ENCODE assay signal across 15 cellular contexts in the genomic region with DNA sequence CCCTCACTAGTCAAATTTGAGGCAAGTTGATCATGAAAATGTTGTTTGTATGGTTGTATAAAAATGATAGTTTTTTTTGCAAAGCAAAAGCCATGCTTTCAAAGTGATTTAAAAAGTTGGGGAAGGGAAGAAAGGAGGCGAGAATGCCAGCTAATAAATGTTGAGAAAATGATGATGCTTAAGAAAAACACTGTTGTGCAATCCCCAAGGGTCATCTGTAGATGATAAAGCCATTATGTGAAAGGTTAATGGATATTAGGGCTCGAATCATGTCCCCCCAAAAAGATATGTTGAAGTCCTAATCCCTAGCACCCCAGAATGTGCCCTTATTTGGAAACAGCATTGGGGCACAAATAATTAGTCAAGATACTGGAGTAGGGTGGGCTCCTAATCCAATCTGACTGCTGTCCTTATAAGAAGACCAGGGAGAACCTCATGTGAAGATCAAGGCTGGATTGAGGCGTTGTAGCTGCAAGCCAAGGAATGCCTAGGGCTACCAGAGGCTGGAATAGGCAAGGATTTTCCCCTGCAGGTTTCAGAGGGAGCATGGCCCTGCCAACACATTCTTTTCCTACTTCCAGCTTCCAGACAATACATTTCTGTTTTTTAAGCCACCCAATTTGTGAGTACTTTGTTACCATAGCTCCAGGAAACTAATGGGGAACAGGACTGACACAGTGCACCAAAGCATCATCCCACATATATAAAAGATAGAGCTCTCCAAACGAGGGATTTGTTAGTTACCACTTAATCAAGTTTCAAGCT. TPM values are rescaled to one million over a fixed set of nuclear protein-coding genes. Genes with fewer than 3 reads are reported as not detected.
DNase-seq lines count a peak whose midpoint lies in the region; ATAC-seq and TF ChIP-seq lines count a peak whose summit lies in the region.
"Had no signal": no experiment of that assay in that cellular context is flagged by ENCODE, and none has a peak within 500 bp of the region (broad histone marks: within the 10 kb centered on the region; RNA-seq: fewer than 3 reads in every experiment).

No MANE protein-coding gene starts in this region.

- H3K4me3 ChIP-seq in heart right ventricle (no peak overlapping the region), adipocyte (ENCODE audit: low read length) (no peak overlapping the region), aorta (ENCODE audit: low read length in 2 of 2) (no peak overlapping the region)

- H3K36me3 Mint-ChIP-seq in activated T-helper 1 cell treated with anti-CD3 and anti-CD28 coated beads, Interleukin-12 subunit alpha, Interleukin-12 subunit beta, Interleukin-2, Interleukin-4 antibody, amounts not matched to agents 30 ng/mL and 10 ng/mL and 1 ng/mL, durations not matched to agents 14 hours and 24 hours and 36 hours (ENCODE audit: low read depth) = peaks cover 2% of the 10 kb centered on the region

- intact Hi-C loops in heart right ventricle (cut with DNase I) (no loop called here), cardiac septum (cut with DNase I) (no loop called here), aorta (cut with DNase I) (no loop called here)
- intact Hi-C loops in activated T-helper 1 cell treated with anti-CD3 and anti-CD28 coated beads, Interleukin-12 subunit alpha, Interleukin-12 subunit beta, Interleukin-2, Interleukin-4 antibody, amounts not matched to agents 30 ng/mL and 10 ng/mL and 1 ng/mL, durations not matched to agents 14 hours and 24 hours and 36 hours (cut with micrococcal nuclease) = no loop called here

- H3K27me3 ChIP-seq in heart right ventricle (no peaks in the 10 kb centered on the region), adipocyte (replicated peaks; ENCODE audit: control insufficient read depth, insufficient read depth, low read length) (no peaks in the 10 kb centered on the region), aorta (ENCODE audit: control insufficient read depth in 1 of 2, insufficient read depth in 2 of 2, low read length in 1 of 2) (no peaks in the 10 kb centered on the region)

- no peaks in the 10 kb centered on the region for H3K36me3 ChIP-seq in heart right ventricle
- H3K36me3 ChIP-seq in adipocyte (ENCODE audit: control insufficient read depth, insufficient read depth, low read length, severe bottlenecking) = no peaks in the 10 kb centered on the region
- no peaks in the 10 kb centered on the region for H3K36me3 ChIP-seq in aorta (ENCODE audit: control insufficient read depth in 1 of 2, insufficient read depth in 2 of 2, low read length in 1 of 2)

- H3K27me3 Mint-ChIP-seq in activated T-helper 1 cell treated with anti-CD3 and anti-CD28 coated beads, Interleukin-12 subunit alpha, Interleukin-12 subunit beta, Interleukin-2, Interleukin-4 antibody, amounts not matched to agents 30 ng/mL and 10 ng/mL and 1 ng/mL, durations not matched to agents 14 hours and 24 hours and 36 hours (ENCODE audit: insufficient read depth) = peaks cover 7% of the 10 kb centered on the region
- H3K27me3 Mint-ChIP-seq: CD4-positive, alpha-beta T cell had no signal

- no peaks in the 10 kb centered on the region for H3K4me1 Mint-ChIP-seq in activated T-helper 1 cell treated with anti-CD3 and anti-CD28 coated beads, Interleukin-12 subunit alpha, Interleukin-12 subunit beta, Interleukin-2, Interleukin-4 antibody, amounts not matched to agents 30 ng/mL and 10 ng/mL and 1 ng/mL, durations not matched to agents 14 hours and 24 hours and 36 hours (ENCODE audit: low read depth)

- H3K27ac ChIP-seq in heart right ventricle (peak overlapping the region in 6 of 10 donors; percentile 19 to 61 (median 34)), aorta (ENCODE audit: low read depth in 1 of 2, low read length in 2 of 2) (no peak overlapping the region)

- no peak for DNase-seq in heart right ventricle
- no peak for DNase-seq in cardiac septum (ENCODE audit: low spot score)
- no peak for DNase-seq in adipocyte (ENCODE audit: low read depth)
- DNase-seq in fibroblast of peridontal ligament (ENCODE audit: extremely low read depth) = peak; percentile 38
- no peak for DNase-seq in aorta
- DNase-seq in activated T-helper 1 cell treated with anti-CD3 and anti-CD28 coated beads, Interleukin-12 subunit alpha, Interleukin-12 subunit beta, Interleukin-2, Interleukin-4 antibody, amounts not matched to agents 30 ng/mL and 10 ng/mL and 1 ng/mL, durations not matched to agents 14 hours and 24 hours and 36 hours (ENCODE audit: low spot score) = no peak
- DNase-seq in activated CD4-positive, alpha-beta T cell treated with anti-CD3 and anti-CD28 coated beads for 48 hours = no peak
- no peak for DNase-seq in activated naive CD4-positive, alpha-beta T cell treated with anti-CD3 and anti-CD28 coated beads, Interleukin-2, amount 50 U/mL, for 16 hours
- DNase-seq: Caco-2; CD4-positive, alpha-beta T cell; DMS153; GDM1; NCI-H1417 treated with DMSO at 0.1 percent for 48 hours; NCI-H1930; NCI-H526 had no signal

- no peak for ATAC-seq in heart right ventricle
- peak; percentile 29 for ATAC-seq in aorta (ENCODE audit: low FRiP score)

- H3K9me3 Mint-ChIP-seq in activated T-helper 1 cell treated with anti-CD3 and anti-CD28 coated beads, Interleukin-12 subunit alpha, Interleukin-12 subunit beta, Interleukin-2, Interleukin-4 antibody, amounts not matched to agents 30 ng/mL and 10 ng/mL and 1 ng/mL, durations not matched to agents 14 hours and 24 hours and 36 hours = peaks cover 16% of the 10 kb centered on the region
- H3K9me3 Mint-ChIP-seq: CD4-positive, alpha-beta T cell had no signal

- peak overlapping the region; percentile 41 for H3K9ac ChIP-seq in adipocyte (ENCODE audit: low read length)

- H3K9me3 ChIP-seq in heart right ventricle = no peaks in the 10 kb centered on the region
- H3K9me3 ChIP-seq in adipocyte (ENCODE audit: control insufficient read depth, low read length) = no peaks in the 10 kb centered on the region
- no peaks in the 10 kb centered on the region for H3K9me3 ChIP-seq in aorta (ENCODE audit: control insufficient read depth, low read length)
- H3K9me3 ChIP-seq: Caco-2 had no signal

- TF ChIP-seq CTCF in heart right ventricle (IDR thresholded peaks at IDR 0.05) = no peak

- H3K4me3 Mint-ChIP-seq in activated T-helper 1 cell treated with anti-CD3 and anti-CD28 coated beads, Interleukin-12 subunit alpha, Interleukin-12 subunit beta, Interleukin-2, Interleukin-4 antibody, amounts not matched to agents 30 ng/mL and 10 ng/mL and 1 ng/mL, durations not matched to agents 14 hours and 24 hours and 36 hours = no peak overlapping the region
- H3K4me3 Mint-ChIP-seq: CD4-positive, alpha-beta T cell had no signal

- H3K4me1 ChIP-seq in heart right ventricle (peaks cover 0 to 34% (median 14%) of the 10 kb centered on the region in 9 donors), adipocyte (ENCODE audit: control insufficient read depth, insufficient read depth, low read length) (peaks cover 28% of the 10 kb centered on the region), aorta (ENCODE audit: control insufficient read depth in 1 of 2, insufficient read depth in 2 of 2, low read length in 2 of 2) (no peaks in the 10 kb centered on the region)

- H3K27ac Mint-ChIP-seq in activated T-helper 1 cell treated with anti-CD3 and anti-CD28 coated beads, Interleukin-12 subunit alpha, Interleukin-12 subunit beta, Interleukin-2, Interleukin-4 antibody, amounts not matched to agents 30 ng/mL and 10 ng/mL and 1 ng/mL, durations not matched to agents 14 hours and 24 hours and 36 hours = no peak overlapping the region
- H3K27ac Mint-ChIP-seq: CD4-positive, alpha-beta T cell had no signal

- 76 to 83% methylated on average over 4 of the region's 4 CpGs for WGBS in heart right ventricle, 2 donors
- WGBS in aorta, 2 donors = 83 to 87% methylated on average over 4 of the region's 4 CpGs

RNA-seq across cellular contexts. Expression of a gene that starts 35.4 kb away (rescaled TPM):
- total RNA-seq in heart right ventricle = 10 to 100 TPM; 34.3 to 48.2 (median 44.8) TPM
- 10 to 100 TPM in 1 of 2 donors, 1 to 10 TPM in 1; 9.5 to 22.8 TPM for polyA plus RNA-seq in heart right ventricle
- total RNA-seq in cardiac septum = 45.4 TPM
- total RNA-seq in aorta = 10 to 100 TPM; 72.1 to 91.6 TPM
- 10 to 100 TPM; 11.5 to 18.3 TPM for polyA plus RNA-seq in aorta
- 31.1 and 34.0 TPM in 2 replicates for total RNA-seq in activated T-helper 1 cell treated with anti-CD3 and anti-CD28 coated beads, Interleukin-12 subunit alpha, Interleukin-12 subunit beta, Interleukin-2, Interleukin-4 antibody, amounts not matched to agents 30 ng/mL and 10 ng/mL and 1 ng/mL, durations not matched to agents 14 hours and 24 hours and 36 hours

Comparison
In these comparisons a context has a peak if more than half of its experiments do, and no peak if none do; other contexts are left out.
1. H3K27ac ChIP-seq: peak in heart right ventricle (6 of 10); none in aorta (0 of 2).